8 cellular contexts compared by ENCODE assay signal in the genomic region with DNA sequence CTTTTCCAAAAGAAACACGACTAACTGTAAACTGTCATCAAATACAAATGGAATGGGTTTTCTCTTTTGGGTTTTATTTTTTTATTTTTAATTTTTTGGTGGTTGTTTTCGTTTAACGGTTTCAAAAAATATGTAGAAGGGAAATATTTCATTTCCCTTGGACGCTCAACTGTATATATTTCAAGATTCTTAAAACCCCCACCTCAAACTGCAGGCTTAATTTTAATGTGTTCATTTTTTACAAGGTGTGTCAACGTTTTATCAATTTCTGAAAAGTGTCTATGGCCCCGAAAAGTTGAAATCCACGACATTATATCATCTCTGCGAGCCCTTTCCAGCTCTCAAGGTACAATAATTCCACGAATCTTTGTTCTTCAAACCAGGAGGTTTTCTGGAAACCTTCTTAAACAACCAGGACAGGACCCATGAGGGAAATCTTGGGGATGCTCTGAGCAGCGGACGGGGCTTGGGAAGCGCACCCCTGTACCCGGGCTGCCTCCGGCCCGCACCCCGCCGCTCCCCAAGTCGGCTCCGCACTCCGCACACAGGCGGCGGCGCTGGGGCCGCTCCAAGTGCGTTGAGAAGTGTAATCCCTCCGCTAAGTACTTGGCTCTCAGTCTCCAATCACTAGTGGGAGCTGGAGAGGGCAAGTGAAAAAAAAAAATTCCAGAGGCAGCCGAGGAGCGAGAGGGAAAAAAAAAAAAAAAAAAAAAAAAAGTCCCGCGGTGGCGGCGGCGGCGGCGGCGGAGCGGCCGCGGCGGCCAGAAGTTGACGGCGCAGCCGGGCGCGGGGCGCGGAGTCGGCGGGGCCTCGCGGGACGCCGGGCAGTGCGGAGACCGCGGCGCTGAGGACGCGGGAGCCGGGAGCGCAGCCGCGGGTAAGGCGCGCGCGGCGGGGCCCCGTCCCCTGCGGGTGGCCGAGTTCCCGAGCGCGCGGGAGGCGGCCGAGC. TPM values are rescaled to one million over a fixed set of nuclear protein-coding genes. Genes with fewer than 3 reads are reported as not detected.
DNase-seq lines count a peak whose midpoint lies in the region; ATAC-seq, FAIRE-seq and TF ChIP-seq lines count a peak whose summit lies in the region.

A gene (plus strand): TSS at position 764 of the 949 bp plus-strand sequence. CDS start 346,470 bp downstream, outside the sequence.

- peaks cover 8% of the 10 kb centered on the region for H3K4me1 Mint-ChIP-seq in activated T-cell treated with anti-CD3 and anti-CD28 coated beads, Interleukin-2, amount 50 U/mL, for 24 hours (ENCODE audit: low read depth)

- no peak for DNase-seq in activated T-cell treated with anti-CD3 and anti-CD28 coated beads, Interleukin-2, amount 50 U/mL, for 24 hours
- DNase-seq in activated T-cell treated with anti-CD3 and anti-CD28 coated beads, Interleukin-2, amount 50 U/mL, for 1 hour: no peak
- peak; percentile 57 to 79 for DNase-seq in SJCRH30
- DNase-seq in mucosa of descending colon: peak in 2 of 3 donors; percentile 9 to 24
- DNase-seq in urothelium cell line (ENCODE audit: low spot score): peak; percentile 77

- H3K27me3 ChIP-seq in SJCRH30 (no peaks in the 10 kb centered on the region), esophagus (ENCODE audit: control insufficient read depth in 1 of 2, insufficient read depth in 2 of 2, low read length in 2 of 2) (peaks cover 7 to 8% of the 10 kb centered on the region in 2 donors)

- ATAC-seq in mucosa of descending colon: no peak
- ATAC-seq in HG02970 (IDR thresholded peaks at IDR 0.05; ENCODE audit: low FRiP score, unreplicated experiment): no peak
- no peak for ATAC-seq in GM19452 (IDR thresholded peaks at IDR 0.05; ENCODE audit: unreplicated experiment)

- no peaks in the 10 kb centered on the region for H3K9me3 Mint-ChIP-seq in activated T-cell treated with anti-CD3 and anti-CD28 coated beads, Interleukin-2, amount 50 U/mL, for 24 hours

- no peaks in the 10 kb centered on the region for H3K36me3 Mint-ChIP-seq in activated T-cell treated with anti-CD3 and anti-CD28 coated beads, Interleukin-2, amount 50 U/mL, for 24 hours (ENCODE audit: low read depth)

- H3K27ac ChIP-seq in SJCRH30 (peak within 1 kb of the TSS; percentile 28; the same call in 1 of the 2 replicates), esophagus (ENCODE audit: low read depth in 2 of 2, low read length in 1 of 2) (peak within 1 kb of the TSS in 1 of 2 donors; percentile 35)

- no peaks in the 10 kb centered on the region for H3K36me3 ChIP-seq in SJCRH30
- no peaks in the 10 kb centered on the region for H3K36me3 ChIP-seq in esophagus (ENCODE audit: control insufficient read depth in 2 of 2, insufficient read depth in 2 of 2, low read length in 1 of 2)
- no peaks in the 10 kb centered on the region for H3K36me3 ChIP-seq in mucosa of descending colon (ENCODE audit: low read depth)

- H3K27me3 Mint-ChIP-seq in activated T-cell treated with anti-CD3 and anti-CD28 coated beads, Interleukin-2, amount 50 U/mL, for 24 hours: peaks cover 76% of the 10 kb centered on the region

- TF ChIP-seq CTCF in mucosa of descending colon (IDR thresholded peaks at IDR 0.05): no peak

- intact Hi-C loops in mucosa of descending colon (cut with DNase I, micrococcal nuclease): no loop called here

- peak within 1 kb of the TSS; percentile 56 for H3K4me3 Mint-ChIP-seq in activated T-cell treated with anti-CD3 and anti-CD28 coated beads, Interleukin-2, amount 50 U/mL, for 24 hours

- WGBS in esophagus, 2 donors: 4 to 7% methylated on average over 34 to 76 of the region's 77 CpGs

- H3K4me1 ChIP-seq in SJCRH30: no peaks in the 10 kb centered on the region
- no peaks in the 10 kb centered on the region for H3K4me1 ChIP-seq in esophagus (ENCODE audit: control insufficient read depth in 2 of 2, insufficient read depth in 2 of 2, low read length in 1 of 2)
- peaks cover 5% of the 10 kb centered on the region for H3K4me1 ChIP-seq in mucosa of descending colon (ENCODE audit: low read depth)

- FAIRE-seq in urothelium cell line (lab: Jason Lieb, UNC): no peak

- H3K27ac Mint-ChIP-seq in activated T-cell treated with anti-CD3 and anti-CD28 coated beads, Interleukin-2, amount 50 U/mL, for 24 hours: no peak within 1 kb of the TSS

- H3K4me3 ChIP-seq in SJCRH30: peak within 1 kb of the TSS; percentile 73
- H3K4me3 ChIP-seq in esophagus (ENCODE audit: low read depth in 1 of 2, low read length in 2 of 2): peak within 1 kb of the TSS; percentile 61 to 68
- H3K4me3 ChIP-seq in mucosa of descending colon: no peak within 1 kb of the TSS

- H3K9me3 ChIP-seq in SJCRH30 (replicated peaks) (no peaks in the 10 kb centered on the region), esophagus (ENCODE audit: control insufficient read depth in 2 of 2, insufficient read depth in 1 of 2, low read depth in 1 of 2, low read length in 1 of 2) (no peaks in the 10 kb centered on the region), mucosa of descending colon (no peaks in the 10 kb centered on the region)

RNA-seq across cellular contexts. Expression of the gene that starts here (rescaled TPM):
- total RNA-seq in SJCRH30 (2014; rRNA removed; shearing (Covaris generic)): 4.8 and 4.9 TPM in 2 replicates
- under 1 TPM; 0.18 to 0.22 TPM for polyA plus RNA-seq in esophagus
- 1 to 10 TPM in 1 of 3 donors, under 1 TPM in 2; 0.36 to 3.3 (median 0.81) TPM for total RNA-seq in mucosa of descending colon

Comparison
In these comparisons a context has a peak if more than half of its experiments do, and no peak if none do; other contexts are left out.
1. DNase-seq: peak in SJCRH30 (2 of 2), mucosa of descending colon (2 of 3) and urothelium cell line (single experiment); none in activated T-cell treated with anti-CD3 and anti-CD28 coated beads, Interleukin-2, amount 50 U/mL, for 24 hours (single experiment) and activated T-cell treated with anti-CD3 and anti-CD28 coated beads, Interleukin-2, amount 50 U/mL, for 1 hour (single experiment).